8 cellular contexts compared by ENCODE assay signal in genomic region chr1:207868769-207869721, GRCh38. TPM values are rescaled to one million over a fixed set of nuclear protein-coding genes. Genes with fewer than 3 reads are reported as not detected.
DNase-seq lines count a peak whose midpoint lies in the region; ATAC-seq and TF ChIP-seq lines count a peak whose summit lies in the region.

No MANE protein-coding gene starts in this region.

- CTCF ChIA-PET in SK-N-SH (lab: Yijun Ruan, JAX) = interaction anchor here (0.5 to 10.8 kb wide), 42 partner anchors 8 to 300 kb away, joined by 3 to 181 read pairs (median 4); no protein-coding TSS in a partner anchor

- H3K36me3 ChIP-seq in KMS-11 (ENCODE audit: insufficient read depth) (0 out of 2 replicates have a peak, but pooled peaks cover 4% of the 10 kb centered on the region), SK-N-SH (replicated peaks in 1 of 2; ENCODE audit: control insufficient read depth in 1 of 2, insufficient read depth in 2 of 2, low read length in 1 of 2) (peaks cover 0 to 20% of the 10 kb centered on the region in 2 experiments), osteoblast (ENCODE audit: insufficient read depth, low read length) (peaks cover 23% of the 10 kb centered on the region), upper lobe of left lung (peaks cover 0 to 6% (median under 1%) of the 10 kb centered on the region in 4 donors)

- peak overlapping the region; percentile 91 for H3K27ac Mint-ChIP-seq in activated naive CD8-positive, alpha-beta T cell treated with anti-CD3 and anti-CD28 coated beads for 36 hours

- H3K4me1 ChIP-seq in KMS-11 (ENCODE audit: low read depth, poor library complexity, severe bottlenecking) (peaks cover 77% of the 10 kb centered on the region), SK-N-SH (ENCODE audit: control insufficient read depth in 1 of 2, insufficient read depth in 2 of 2, low read depth in 1 of 2, low read length in 1 of 2) (peaks cover 0 to 32% of the 10 kb centered on the region in 2 experiments; a peak in 1 of 4 replicates), osteoblast (ENCODE audit: insufficient read depth, low read length) (peaks cover 24% of the 10 kb centered on the region), upper lobe of left lung (peaks cover 56 to 88% (median 71%) of the 10 kb centered on the region in 4 donors)

- H3K27me3 ChIP-seq in KMS-11 (ENCODE audit: insufficient read depth, low read depth) = no peaks in the 10 kb centered on the region
- H3K27me3 ChIP-seq in SK-N-SH (ENCODE audit: insufficient read depth) = no peaks in the 10 kb centered on the region
- no peaks in the 10 kb centered on the region for H3K27me3 ChIP-seq in osteoblast (ENCODE audit: insufficient read depth, low read length)
- H3K27me3 ChIP-seq in upper lobe of left lung = no peaks in the 10 kb centered on the region

- H3K9ac ChIP-seq in KMS-11 = peak overlapping the region; percentile 78
- peak overlapping the region; percentile 90 for H3K9ac ChIP-seq in SK-N-SH

- intact Hi-C loops in head of caudate nucleus (cut with DNase I) = loop anchor here (2.0 kb wide), 1 partner anchor 40 kb away; no protein-coding TSS in a partner anchor

- H3K9me3 Mint-ChIP-seq in activated naive CD8-positive, alpha-beta T cell treated with anti-CD3 and anti-CD28 coated beads for 36 hours = no peaks in the 10 kb centered on the region

- H3K9me3 ChIP-seq in SK-N-SH (no peaks in the 10 kb centered on the region), osteoblast (ENCODE audit: low read depth, low read length) (no peaks in the 10 kb centered on the region), upper lobe of left lung (no peaks in the 10 kb centered on the region)

- H2AFZ ChIP-seq in KMS-11 (ENCODE audit: low read depth) = peak overlapping the region; percentile 92
- peak overlapping the region; percentile 84 for H2AFZ ChIP-seq in SK-N-SH (ENCODE audit: low read depth)
- H2AFZ ChIP-seq in osteoblast (ENCODE audit: low read length) = peak overlapping the region; percentile 98

- no peaks in the 10 kb centered on the region for H3K27me3 Mint-ChIP-seq in activated naive CD8-positive, alpha-beta T cell treated with anti-CD3 and anti-CD28 coated beads for 36 hours

- peak overlapping the region; percentile 94 for H3K4me2 ChIP-seq in KMS-11
- H3K4me2 ChIP-seq in SK-N-SH = peak overlapping the region; percentile 97
- H3K4me2 ChIP-seq in osteoblast (ENCODE audit: insufficient read depth, low read length) = peak overlapping the region; percentile 84

- peak overlapping the region; percentile 92 for H3K4me3 Mint-ChIP-seq in activated naive CD8-positive, alpha-beta T cell treated with anti-CD3 and anti-CD28 coated beads for 36 hours

- peak in 3 of 4 donors; percentile 36 to 75 (median 75) for TF ChIP-seq POLR2A in upper lobe of left lung (IDR thresholded peaks at IDR 0.05)

- DNase-seq in ELR (ENCODE audit: low read depth) = peak; percentile 79
- DNase-seq in SK-N-SH = peak; percentile 93
- peak; percentile 82 for DNase-seq in activated naive CD8-positive, alpha-beta T cell treated with anti-CD3 and anti-CD28 coated beads for 36 hours
- peak; percentile 49 to 90 (median 80) for DNase-seq in head of caudate nucleus
- peak; percentile 98 for DNase-seq in osteoblast (ENCODE audit: insufficient read length, low spot score, missing footprints)
- DNase-seq in upper lobe of left lung = peak; percentile 85 to 97

- no peaks in the 10 kb centered on the region for H3F3A ChIP-seq in SK-N-SH (replicated peaks; ENCODE audit: insufficient read depth)

- H3K79me2 ChIP-seq in KMS-11 (ENCODE audit: insufficient read depth, low read depth) (peaks cover 18% of the 10 kb centered on the region; the same call in 1 of the 2 replicates), SK-N-SH (ENCODE audit: insufficient read depth) (peaks cover 7% of the 10 kb centered on the region; the same call in 1 of the 2 replicates), osteoblast (ENCODE audit: insufficient read depth, low read length) (peaks cover 33% of the 10 kb centered on the region)

- H3K9me2 ChIP-seq in SK-N-SH = no peaks in the 10 kb centered on the region

- ATAC-seq in GM21717 (IDR thresholded peaks at IDR 0.05; ENCODE audit: unreplicated experiment) = peak; percentile 64
- peak; percentile 64 to 87 for ATAC-seq in upper lobe of left lung (ENCODE audit: low FRiP score in 2 of 2)

- peaks cover 74% of the 10 kb centered on the region for H3K4me1 Mint-ChIP-seq in activated naive CD8-positive, alpha-beta T cell treated with anti-CD3 and anti-CD28 coated beads for 36 hours

- TF ChIP-seq CTCF in KMS-11 (conservative IDR thresholded peaks at IDR 0.05; ENCODE audit: low read depth, low read length) (peak; percentile 53), SK-N-SH (IDR thresholded peaks at IDR 0.05) (peak; percentile 62), osteoblast (IDR thresholded peaks at IDR 0.05; ENCODE audit: extremely low read depth, low read depth, low read length) (peak; percentile 58), upper lobe of left lung (IDR thresholded peaks at IDR 0.05) (peak; percentile 95 to 99 (median 98))

- H3K4me3 ChIP-seq in KMS-11 (IDR thresholded peaks at IDR 0.05; ENCODE audit: insufficient read depth, low read depth, low read length) (peak overlapping the region; percentile 95), SK-N-SH (ENCODE audit: low read depth in 2 of 2, low read length in 1 of 2) (peak overlapping the region; percentile 78 to 85), osteoblast (ENCODE audit: insufficient read depth, low read length) (peak overlapping the region; percentile 92), upper lobe of left lung (peak overlapping the region; percentile 91 to 98 (median 94))

- TF ChIP-seq EP300 in SK-N-SH (IDR thresholded peaks at IDR 0.05; ENCODE audit: borderline replicate concordance in 1 of 2, low read depth in 1 of 2, low read length in 1 of 2) (no peak), upper lobe of left lung (IDR thresholded peaks at IDR 0.05) (no peak)

- POLR2A ChIA-PET in SK-N-SH (lab: Yijun Ruan, JAX) = interaction anchor here (1.3 kb wide), 1 partner anchor 94 kb away, joined by 4 read pairs; no protein-coding TSS in a partner anchor

- H3K27ac ChIP-seq in KMS-11 = peak overlapping the region; percentile 35; the same call in 1 of the 2 replicates
- peak overlapping the region in 1 of 2 experiments; percentile 47; a peak in 1 of 4 replicates for H3K27ac ChIP-seq in SK-N-SH (ENCODE audit: low read depth in 2 of 2, low read length in 1 of 2)
- peak overlapping the region; percentile 74 for H3K27ac ChIP-seq in osteoblast (ENCODE audit: low read depth, low read length)
- H3K27ac ChIP-seq in upper lobe of left lung = peak overlapping the region; percentile 94 to 100 (median 95)

- peaks cover 23% of the 10 kb centered on the region for H3K36me3 Mint-ChIP-seq in activated naive CD8-positive, alpha-beta T cell treated with anti-CD3 and anti-CD28 coated beads for 36 hours

- TF ChIP-seq RAD21 in SK-N-SH (IDR thresholded peaks at IDR 0.05; ENCODE audit: low read length) = peak; percentile 54; the same call in 1 of the 2 replicates

- 13% methylated on average over 45 of the region's 87 CpGs for whole genome bisulfite sequencing in SK-N-SH (ENCODE audit: low lambda C conversion rate)
- WGBS in upper lobe of left lung, 2 donors = 11 to 17% methylated on average over 9 to 26 of the region's 87 CpGs

- H4K20me1 ChIP-seq in KMS-11 (ENCODE audit: insufficient read depth) (no peaks in the 10 kb centered on the region), SK-N-SH (ENCODE audit: insufficient read depth) (no peaks in the 10 kb centered on the region), osteoblast (ENCODE audit: insufficient read depth, low read length) (no peaks in the 10 kb centered on the region)

TF ChIP-seq in SK-N-SH, 30 proteins besides CTCF, POLR2A, EP300 and RAD21 (continues in another document):
- TF ChIP-seq SIN3A (IDR thresholded peaks at IDR 0.05; ENCODE audit: borderline replicate concordance, low read depth, low read length) (no peak), GABPA (IDR thresholded peaks at IDR 0.05; ENCODE audit: low read depth) (no peak), FOXM1 (IDR thresholded peaks at IDR 0.05; ENCODE audit: low read depth) (no peak), CHD2 (IDR thresholded peaks at IDR 0.05; ENCODE audit: low read length, partially characterized antibody) (no peak), PBX3 (IDR thresholded peaks at IDR 0.05) (no peak), ELF1 (IDR thresholded peaks at IDR 0.05) (no peak), MXI1 (IDR thresholded peaks at IDR 0.05; ENCODE audit: low read depth, low read length) (peak; percentile 90), GATA2 (CRISPR knock-in tag; IDR thresholded peaks at IDR 0.05) (no peak), MAX (IDR thresholded peaks at IDR 0.05; ENCODE audit: low read depth) (peak; percentile 60; the same call in 1 of the 2 replicates), TEAD4 (IDR thresholded peaks at IDR 0.05; ENCODE audit: borderline replicate concordance, insufficient read depth) (no peak), NFIC (IDR thresholded peaks at IDR 0.05; ENCODE audit: borderline replicate concordance) (no peak), SMC3 (IDR thresholded peaks at IDR 0.05; ENCODE audit: low read depth, low read length) (peak; percentile 71), USF1 (IDR thresholded peaks at IDR 0.05; ENCODE audit: borderline replicate concordance, low read depth) (no peak)

RNA-seq across cellular contexts. Expression of gene CD34, which starts 41.9 kb away (rescaled TPM):
- polyA plus RNA-seq in SK-N-SH (2012; rRNA removed) = 0.59 and 0.62 TPM in 2 replicates
- polyA plus RNA-seq in SK-N-SH (2012; cell fraction: cytosol; rRNA removed) = 0.33 and 0.43 TPM in 2 replicates
- 0.42 and 0.54 TPM in 2 replicates for polyA plus RNA-seq in SK-N-SH (2012; cell fraction: nucleus; rRNA removed)
- total RNA-seq in activated naive CD8-positive, alpha-beta T cell treated with anti-CD3 and anti-CD28 coated beads for 36 hours = under 1 TPM in 1 of 2 experiments, not detected in 1; 0.02 TPM
- total RNA-seq in osteoblast = under 0.01 and 0.36 TPM in 2 replicates
- 10 to 100 TPM in 5 of 6 donors, 1 to 10 TPM in 1; 8.8 to 78.2 (median 22.4) TPM for total RNA-seq in upper lobe of left lung
